1 cellular context compared by ENCODE assay signal in genomic region chr5:68303038-68303738, GRCh38.
TF ChIP-seq lines count a peak whose summit lies in the region.

No MANE protein-coding gene starts in this region.

TF ChIP-seq in GM12878, 131 proteins besides CTCF, POLR2A, EP300 and RAD21 (continued from another document):
- TF ChIP-seq BCL3 (IDR thresholded peaks at IDR 0.05; ENCODE audit: borderline replicate concordance, insufficient read depth, low read depth, low read length, poor library complexity, severe bottlenecking) (peak; percentile 33), PBX3 (IDR thresholded peaks at IDR 0.05; ENCODE audit: insufficient replicate concordance, low read depth, low read length) (no peak), USF2 (IDR thresholded peaks at IDR 0.05; ENCODE audit: borderline replicate concordance, low read depth, low read length) (no peak)
